Comparison of ENCODE assay signal across 21 cellular contexts in genomic region chr12:1311145-1311544, GRCh38.
DNase-seq lines count a peak whose midpoint lies in the region; ATAC-seq and TF ChIP-seq lines count a peak whose summit lies in the region.
"Had no signal": no experiment of that assay in that cellular context is flagged by ENCODE, and none has a peak within 500 bp of the region (broad histone marks: within the 10 kb centered on the region; RNA-seq: fewer than 3 reads in every experiment).

No MANE protein-coding gene starts in this region.

- no peak overlapping the region for H3K27ac ChIP-seq in HEK293 (ENCODE audit: extremely low read depth, low read depth, low read length)
- H3K27ac ChIP-seq in neutrophil = peak overlapping the region; percentile 30
- no peak overlapping the region for H3K27ac ChIP-seq in suprapubic skin
- H3K27ac ChIP-seq: BLaER1 had no signal

- POLR2A ChIA-PET in Caco-2 (lab: Charles Lee) (no interaction called here), HEK293 (lab: Yijun Ruan, JAX) (no interaction called here)

- DNase-seq in Caco-2 (no peak), T-helper 17 cell (no peak), suprapubic skin (ENCODE audit: low spot score in 2 of 2) (no peak), NK-92 (lab: John Stamatoyannopoulos, UW; ENCODE audit: unreplicated experiment) (no peak), NCI-H1436 treated with DMSO at 0.1 percent for 48 hours (lab: John Stamatoyannopoulos, UW) (no peak)
- DNase-seq: 8988T; ACHN; BE2C; C1 segment of cervical spinal cord; Calu3; CD4-positive, alpha-beta memory T cell; CD8-positive, alpha-beta memory T cell; COR-L47; DMS79 treated with DMSO at 0.1 percent for 48 hours; GF-D8 had no signal

- TF ChIP-seq EP300 in suprapubic skin (IDR thresholded peaks at IDR 0.05) = no peak

- 89% methylated on average over 1 of the region's 1 CpG for WGBS in suprapubic skin

- H3K4me1 Mint-ChIP-seq in Caco-2 (ENCODE audit: low read depth, unreplicated experiment) = peaks cover 25% of the 10 kb centered on the region
- peaks cover 3% of the 10 kb centered on the region for H3K4me1 Mint-ChIP-seq in T-helper 17 cell
- H3K4me1 Mint-ChIP-seq: CD4-positive, alpha-beta memory T cell; CD8-positive, alpha-beta memory T cell had no signal

- H3K4me3 Mint-ChIP-seq in Caco-2 (ENCODE audit: unreplicated experiment) = no peak overlapping the region
- H3K4me3 Mint-ChIP-seq in T-helper 17 cell = no peak overlapping the region
- H3K4me3 Mint-ChIP-seq: CD14-positive monocyte; CD4-positive, alpha-beta memory T cell; CD4-positive, CD25-positive, alpha-beta regulatory T cell; CD8-positive, alpha-beta memory T cell had no signal

- H3K4me1 ChIP-seq in Caco-2 (peaks cover 9% of the 10 kb centered on the region; the same call in 1 of the 2 replicates), HEK293 (ENCODE audit: control insufficient read depth, insufficient read depth, low read length) (peaks cover 3% of the 10 kb centered on the region), neutrophil (ENCODE audit: control insufficient read depth in 1 of 2, insufficient read depth in 1 of 2, low read depth in 1 of 2, low read length in 1 of 2) (peaks cover 56 to 65% of the 10 kb centered on the region in 2 experiments), suprapubic skin (peaks cover 16% of the 10 kb centered on the region)
- H3K4me1 ChIP-seq: BE2C had no signal

- H3K36me3 ChIP-seq in Caco-2 (ENCODE audit: control insufficient read depth, insufficient read depth, low read length) = no peaks in the 10 kb centered on the region; the same call in 1 of the 2 replicates
- H3K36me3 ChIP-seq in HEK293 (ENCODE audit: control insufficient read depth in 2 of 2, insufficient read depth in 1 of 2, low read length in 2 of 2) = no peaks in the 10 kb centered on the region; a peak in 1 of 3 replicates
- H3K36me3 ChIP-seq in neutrophil = no peaks in the 10 kb centered on the region
- H3K36me3 ChIP-seq in suprapubic skin = peaks cover 10% of the 10 kb centered on the region
- H3K36me3 ChIP-seq: BE2C had no signal

- H3K27ac Mint-ChIP-seq in Caco-2 (ENCODE audit: unreplicated experiment) (peak overlapping the region; percentile 6), T-helper 17 cell (peak overlapping the region; percentile 80)
- H3K27ac Mint-ChIP-seq: CD4-positive, alpha-beta memory T cell; CD8-positive, alpha-beta memory T cell had no signal

- no peak for ATAC-seq in T-helper 17 cell
- no peak for ATAC-seq in HG03457 (IDR thresholded peaks at IDR 0.05; ENCODE audit: unreplicated experiment)

- TF ChIP-seq POLR2A in suprapubic skin (IDR thresholded peaks at IDR 0.05) = no peak

- TF ChIP-seq CTCF in Caco-2 (IDR thresholded peaks at IDR 0.05; ENCODE audit: insufficient read depth in 1 of 2, low read depth in 1 of 2, low read length in 1 of 2, severe bottlenecking in 1 of 2, unreplicated experiment in 1 of 2) (no peak), HEK293 (tag by site-specific recombination; IDR thresholded peaks at IDR 0.05) (no peak), neutrophil (IDR thresholded peaks at IDR 0.05) (no peak), suprapubic skin (IDR thresholded peaks at IDR 0.05) (no peak)

- H3K9me3 Mint-ChIP-seq in Caco-2 (ENCODE audit: unreplicated experiment) = no peaks in the 10 kb centered on the region

- CTCF ChIA-PET in Caco-2 (lab: Charles Lee) = no interaction called here
- CTCF ChIA-PET in HEK293 (lab: Yijun Ruan, JAX) = no interaction called here

- H3K27me3 ChIP-seq in Caco-2 (replicated peaks; ENCODE audit: control insufficient read depth, insufficient read depth, low read length) (no peaks in the 10 kb centered on the region), neutrophil (no peaks in the 10 kb centered on the region), suprapubic skin (no peaks in the 10 kb centered on the region)
- H3K27me3 ChIP-seq: BE2C, BLaER1 had no signal

- H3K4me3 ChIP-seq in Caco-2 (ENCODE audit: low read depth, low read length) (no peak overlapping the region), HEK293 (ENCODE audit: low read depth, low read length) (no peak overlapping the region), neutrophil (ENCODE audit: low read depth in 1 of 2, low read length in 1 of 2) (no peak overlapping the region), suprapubic skin (no peak overlapping the region)
- H3K4me3 ChIP-seq: BLaER1 had no signal

- BruUV-seq in Caco-2 (replicated peaks; lab: Mats Ljungman, UMichigan) = no TSS peak

- no peaks in the 10 kb centered on the region for H3K27me3 Mint-ChIP-seq in Caco-2 (ENCODE audit: insufficient read depth, unreplicated experiment)
- no peaks in the 10 kb centered on the region for H3K27me3 Mint-ChIP-seq in T-helper 17 cell
- H3K27me3 Mint-ChIP-seq: CD4-positive, alpha-beta memory T cell; CD8-positive, alpha-beta memory T cell had no signal

- 0 out of 2 replicates have a peak, but pooled peaks cover 5% of the 10 kb centered on the region for H3K9me3 ChIP-seq in Caco-2
- no peaks in the 10 kb centered on the region for H3K9me3 ChIP-seq in HEK293 (ENCODE audit: control insufficient read depth, insufficient read depth, low read depth, low read length)
- no peaks in the 10 kb centered on the region for H3K9me3 ChIP-seq in T-helper 17 cell (ENCODE audit: control insufficient read depth, low read length, poor library complexity, severe bottlenecking)
- H3K9me3 ChIP-seq in neutrophil = no peaks in the 10 kb centered on the region
- H3K9me3 ChIP-seq in suprapubic skin = no peaks in the 10 kb centered on the region
- H3K9me3 ChIP-seq: BE2C had no signal

- intact Hi-C loops in Caco-2 (cut with micrococcal nuclease; ENCODE audit: unreplicated experiment) = no loop called here

- H3K36me3 Mint-ChIP-seq in Caco-2 (ENCODE audit: insufficient read depth, unreplicated experiment) = peaks cover 21% of the 10 kb centered on the region
- peaks cover 3% of the 10 kb centered on the region for H3K36me3 Mint-ChIP-seq in T-helper 17 cell (ENCODE audit: low read depth)

TF ChIP-seq in HEK293, 187 proteins besides CTCF, POLR2A, EP300 and RAD21:
- TF ChIP-seq ZNF645 (tag by site-specific recombination; IDR thresholded peaks at IDR 0.05) (no peak), TCF7L2 (IDR thresholded peaks at IDR 0.05; ENCODE audit: borderline replicate concordance, low read depth, low read length) (peak; percentile 69), KLF10 (tag by site-specific recombination; IDR thresholded peaks at IDR 0.05) (0 out of 2 replicates have a peak, but pooled peaks have one; percentile 10), ZNF24 (tag by site-specific recombination; IDR thresholded peaks at IDR 0.05) (0 out of 2 replicates have a peak, but pooled peaks have one; percentile 61), ZNF704 (tag by site-specific recombination; IDR thresholded peaks at IDR 0.05) (no peak), ZBTB17 (tag by site-specific recombination; IDR thresholded peaks at IDR 0.05) (no peak), OSR2 (tag by site-specific recombination; IDR thresholded peaks at IDR 0.05) (peak; percentile 64), ZNF843 (tag by site-specific recombination; IDR thresholded peaks at IDR 0.05) (peak; percentile 77), ZXDB (tag by site-specific recombination; IDR thresholded peaks at IDR 0.05) (peak; percentile 59), ZNF426 (tag by site-specific recombination; IDR thresholded peaks at IDR 0.05) (no peak), ZNF530 (tag by site-specific recombination; IDR thresholded peaks at IDR 0.05; ENCODE audit: low read depth) (no peak), PRDM6 (tag by site-specific recombination; IDR thresholded peaks at IDR 0.05) (peak; percentile 90), ZNF629 (tag by site-specific recombination; IDR thresholded peaks at IDR 0.05) (peak; percentile 73), ZNF366 (tag by site-specific recombination; conservative IDR thresholded peaks at IDR 0.05) (peak; percentile 56; the same call in 1 of the 2 replicates), SALL2 (tag by site-specific recombination; IDR thresholded peaks at IDR 0.05; ENCODE audit: borderline replicate concordance) (no peak)
TF ChIP-seq in HEK293: peak in this region for 9.
